Comparison of ENCODE assay signal across 1 cellular context in genomic region chr1:35646043-35646442, GRCh38.
TF ChIP-seq lines count a peak whose summit lies in the region.

No MANE protein-coding gene starts in this region.

TF ChIP-seq in SK-N-SH, 30 proteins besides CTCF, POLR2A, EP300 and RAD21 (continued from another document):
- TF ChIP-seq USF1 (IDR thresholded peaks at IDR 0.05; ENCODE audit: borderline replicate concordance, low read depth), result no peak
- TF ChIP-seq RCOR1 (IDR thresholded peaks at IDR 0.05; ENCODE audit: low read length), result no peak
- TF ChIP-seq REST (IDR thresholded peaks at IDR 0.05; ENCODE audit: low read depth, low read length), result no peak
- TF ChIP-seq FOSL2 (IDR thresholded peaks at IDR 0.05; ENCODE audit: borderline replicate concordance, low read depth), result no peak
